Comparison of ENCODE assay signal across 22 cellular contexts in genomic region chr15:39448409-39448808, GRCh38.
DNase-seq lines count a peak whose midpoint lies in the region; ATAC-seq and TF ChIP-seq lines count a peak whose summit lies in the region.
"Had no signal": no experiment of that assay in that cellular context is flagged by ENCODE, and none has a peak within 500 bp of the region (broad histone marks: within the 10 kb centered on the region; RNA-seq: fewer than 3 reads in every experiment).

No MANE protein-coding gene starts in this region.

- peak overlapping the region; percentile 69 for H3K27ac ChIP-seq in OCI-LY3 (ENCODE audit: low read length)
- H3K27ac ChIP-seq: A549, Peyer's patch, SK-N-MC had no signal

- no peaks in the 10 kb centered on the region for H3K79me2 ChIP-seq in OCI-LY3 (ENCODE audit: low read length)

- peak overlapping the region; percentile 66 for H3K4me2 ChIP-seq in OCI-LY3 (ENCODE audit: low read length)
- H3K4me2 ChIP-seq: A549 had no signal

- no peaks in the 10 kb centered on the region for H4K20me1 ChIP-seq in OCI-LY3 (ENCODE audit: insufficient read depth, low read length)

- H3K9ac ChIP-seq in OCI-LY3 (ENCODE audit: low read length): peak overlapping the region; percentile 29; the same call in 1 of the 2 replicates

- TF ChIP-seq CTCF in OCI-LY3 (IDR thresholded peaks at IDR 0.05; ENCODE audit: low read depth, low read length): no peak

- no peak overlapping the region for H2AFZ ChIP-seq in OCI-LY3 (ENCODE audit: low read depth, low read length)

- no peak for ATAC-seq in SK-N-SH treated with all-trans-retinoic acid at 6 μM for 48 hours
- ATAC-seq: A549, T-cell had no signal

- no peaks in the 10 kb centered on the region for H3K9me3 ChIP-seq in OCI-LY3 (ENCODE audit: insufficient read depth, low read length)
- H3K9me3 ChIP-seq: A549, MG63, Peyer's patch had no signal

- DNase-seq in NCI-H748 (lab: John Stamatoyannopoulos, UW; ENCODE audit: unreplicated experiment): peak; percentile 2
- DNase-seq in NCI-H748 treated with DMSO at 0.1 percent for 48 hours (lab: John Stamatoyannopoulos, UW): no peak
- DNase-seq in left kidney (ENCODE audit: low read depth, low spot score): peak; percentile 52
- no peak for DNase-seq in NCI-H2171 (lab: John Stamatoyannopoulos, UW)
- no peak for DNase-seq in activated CD4-positive, alpha-beta T cell treated with anti-CD3 and anti-CD28 coated beads, Interleukin-2, amount 50 U/mL, for 4 hours
- DNase-seq: Calu3; CD4-positive, alpha-beta memory T cell; DND-41; H7; Kasumi-1; MG63; NCI-H1048; NCI-H1436; NCI-H2029 treated with DMSO at 0.1 percent for 48 hours; NCI-H524; Peyer's patch; SHP77; T-cell had no signal

- H3K27me3 ChIP-seq in OCI-LY3 (ENCODE audit: low read depth, low read length): no peaks in the 10 kb centered on the region
- H3K27me3 ChIP-seq: MG63, Peyer's patch had no signal

- H3K4me1 ChIP-seq in OCI-LY3 (ENCODE audit: low read length): peaks cover 51% of the 10 kb centered on the region
- H3K4me1 ChIP-seq: A549 had no signal

- no peaks in the 10 kb centered on the region for H3K36me3 ChIP-seq in OCI-LY3 (replicated peaks; ENCODE audit: low read depth, low read length)
- H3K36me3 ChIP-seq: MG63, Peyer's patch had no signal

- H3K4me3 ChIP-seq in OCI-LY3 (ENCODE audit: low read length): no peak overlapping the region
- H3K4me3 ChIP-seq: A549, MG63, Peyer's patch, SK-N-MC had no signal

TF ChIP-seq in SK-N-SH treated with all-trans-retinoic acid at 6 μM for 48 hours, 23 proteins besides CTCF, POLR2A, EP300 and RAD21:
- TF ChIP-seq CREB5 (CRISPR knock-in tag; IDR thresholded peaks at IDR 0.05; ENCODE audit: low read depth) (no peak), TSHZ2 (CRISPR knock-in tag; IDR thresholded peaks at IDR 0.05) (no peak), ISL1 (CRISPR knock-in tag; IDR thresholded peaks at IDR 0.05) (no peak), ZFP3 (CRISPR knock-in tag; IDR thresholded peaks at IDR 0.05) (no peak), PPARA (CRISPR knock-in tag; IDR thresholded peaks at IDR 0.05; ENCODE audit: borderline replicate concordance) (no peak), ARNTL (CRISPR knock-in tag; IDR thresholded peaks at IDR 0.05; ENCODE audit: borderline replicate concordance, low read depth) (no peak), TOX (CRISPR knock-in tag; IDR thresholded peaks at IDR 0.05; ENCODE audit: borderline replicate concordance) (no peak), SNAI2 (CRISPR knock-in tag; IDR thresholded peaks at IDR 0.05) (no peak), GLIS3 (CRISPR knock-in tag; IDR thresholded peaks at IDR 0.05) (no peak)
- TF ChIP-seq, protein P1, sequence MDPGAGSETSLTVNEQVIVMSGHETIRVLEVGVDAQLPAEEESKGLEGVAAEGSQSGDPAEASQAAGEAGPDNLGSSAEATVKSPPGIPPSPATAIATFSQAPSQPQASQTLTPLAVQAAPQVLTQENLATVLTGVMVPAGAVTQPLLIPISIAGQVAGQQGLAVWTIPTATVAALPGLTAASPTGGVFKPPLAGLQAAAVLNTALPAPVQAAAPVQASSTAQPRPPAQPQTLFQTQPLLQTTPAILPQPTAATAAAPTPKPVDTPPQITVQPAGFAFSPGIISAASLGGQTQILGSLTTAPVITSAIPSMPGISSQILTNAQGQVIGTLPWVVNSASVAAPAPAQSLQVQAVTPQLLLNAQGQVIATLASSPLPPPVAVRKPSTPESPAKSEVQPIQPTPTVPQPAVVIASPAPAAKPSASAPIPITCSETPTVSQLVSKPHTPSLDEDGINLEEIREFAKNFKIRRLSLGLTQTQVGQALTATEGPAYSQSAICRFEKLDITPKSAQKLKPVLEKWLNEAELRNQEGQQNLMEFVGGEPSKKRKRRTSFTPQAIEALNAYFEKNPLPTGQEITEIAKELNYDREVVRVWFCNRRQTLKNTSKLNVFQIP (CRISPR knock-in tag; IDR thresholded peaks at IDR 0.05; ENCODE audit: borderline replicate concordance, low read depth): no peak

Comparison
In these comparisons a context has a peak if more than half of its experiments do, and no peak if none do; other contexts are left out.
1. DNase-seq: peak in NCI-H748 (single experiment) and left kidney (single experiment); none in NCI-H748 treated with DMSO at 0.1 percent for 48 hours (single experiment), NCI-H2171 (single experiment) and activated CD4-positive, alpha-beta T cell treated with anti-CD3 and anti-CD28 coated beads, Interleukin-2, amount 50 U/mL, for 4 hours (0 of 2).